29 cellular contexts compared by ENCODE assay signal in genomic region chr18:64295839-64296238, GRCh38.
"Had no signal": no experiment of that assay in that cellular context is flagged by ENCODE, and none has a peak within 500 bp of the region (broad histone marks: within the 10 kb centered on the region; RNA-seq: fewer than 3 reads in every experiment).

No MANE protein-coding gene starts in this region.

- H3K27me3 ChIP-seq: neural progenitor cell, ovary, spleen, suprapubic skin, testis, tibial artery, transverse colon, vagina had no signal

- ATAC-seq: natural killer cell; psoas muscle; right cardiac atrium; sciatic nerve; stimulated activated memory B cell treated with anti-CD40 and anti-IgM and Interleukin-4, amounts not matched to agents 10 μg/mL and 1 μg/mL and 100 μg/mL, for 72 hours; stimulated activated naive CD8-positive, alpha-beta T cell treated with anti-CD3 and anti-CD28 coated beads, Interleukin-15, amount 100 ng/mL, for 72 hours; stimulated activated naive CD8-positive, alpha-beta T cell treated with anti-CD3 and anti-CD28 coated beads, Interleukin-15, Interleukin-2, amounts not matched to agents 100 U/mL and 50 U/mL, for 24 hours had no signal

- H3K9me3 ChIP-seq: ovary, psoas muscle, spleen, suprapubic skin, testis, tibial artery, transverse colon, vagina had no signal

- H3K27ac ChIP-seq: neural progenitor cell, ovary, parathyroid adenoma, psoas muscle, skin epidermis, spleen, suprapubic skin, testis, tibial artery, transverse colon, vagina had no signal

- DNase-seq: naive B cell; natural killer cell; occipital lobe; ovary; posterior cingulate gyrus; psoas muscle; right cardiac atrium; spleen; stimulated activated CD4-positive, alpha-beta T cell treated with anti-CD3 and anti-CD28 coated beads, Interleukin-12 subunit alpha, Interleukin-12 subunit beta, amount 100 ng/mL, for 4 hours; stimulated activated CD4-positive, alpha-beta T cell treated with anti-CD3 and anti-CD28 coated beads, Interleukin-1b, Interleukin-23, amount 100 ng/mL, for 48 hours; stimulated activated CD4-positive, alpha-beta T cell treated with anti-CD3 and anti-CD28 coated beads, Interleukin-4, amount 100 ng/mL, for 1 hour; stimulated activated CD4-positive, alpha-beta T cell treated with anti-CD3 and anti-CD28 coated beads, Interleukin-4, amount 100 ng/mL, for 4 hours; stimulated activated CD8-positive, alpha-beta memory T cell treated with anti-CD3 and anti-CD28 coated beads, Interleukin-4, amount 100 ng/mL, for 48 hours; stimulated activated naive CD4-positive, alpha-beta T cell; stimulated activated naive CD8-positive, alpha-beta T cell treated with anti-CD3 and anti-CD28 coated beads, Interleukin-15, amount 100 ng/mL, for 72 hours; stimulated activated naive CD8-positive, alpha-beta T cell treated with anti-CD3 and anti-CD28 coated beads, Interleukin-15, Interleukin-2, amounts not matched to agents 100 U/mL and 50 U/mL, for 24 hours; substantia nigra; testis; tibial artery; transverse colon had no signal

- H3K4me3 ChIP-seq: neural progenitor cell, ovary, psoas muscle, skin epidermis, smooth muscle cell, spleen, suprapubic skin, testis, tibial artery, transverse colon, vagina had no signal

- FAIRE-seq: urothelium cell line had no signal

- H3K36me3 ChIP-seq: neural progenitor cell, ovary, spleen, suprapubic skin, tibial artery, transverse colon, vagina had no signal

- H3K4me1 ChIP-seq: parathyroid adenoma, psoas muscle, spleen, suprapubic skin, testis, tibial artery, transverse colon, vagina had no signal

- H3K4me2 ChIP-seq: neural progenitor cell, smooth muscle cell had no signal
